In genomic region chr7:116802784-116803183, GRCh38 we compare ENCODE assay signal across 8 cellular contexts. TPM values are rescaled to one million over a fixed set of nuclear protein-coding genes. Genes with fewer than 3 reads are reported as not detected.
DNase-seq lines count a peak whose midpoint lies in the region; ATAC-seq, FAIRE-seq and TF ChIP-seq lines count a peak whose summit lies in the region.

No MANE protein-coding gene starts in this region.

- TF ChIP-seq EP300 in A549 (IDR thresholded peaks at IDR 0.05), result no peak

- no peaks in the 10 kb centered on the region for H3K9me3 Mint-ChIP-seq in activated CD4-positive, alpha-beta memory T cell treated with anti-CD3 and anti-CD28 coated beads for 36 hours

- peaks cover 16% of the 10 kb centered on the region for H3K4me1 Mint-ChIP-seq in activated CD4-positive, alpha-beta memory T cell treated with anti-CD3 and anti-CD28 coated beads for 36 hours (ENCODE audit: low read depth)

- H3K27me3 ChIP-seq in H7 (ENCODE audit: control insufficient read depth, insufficient read depth, low read length) (no peaks in the 10 kb centered on the region), gastrocnemius medialis (no peaks in the 10 kb centered on the region)

- H3K27me3 Mint-ChIP-seq in activated CD4-positive, alpha-beta memory T cell treated with anti-CD3 and anti-CD28 coated beads for 36 hours, result peaks cover 19% of the 10 kb centered on the region

- FAIRE-seq in A549 (lab: Jason Lieb, UNC), result peak; percentile 23

- peak; percentile 68 for TF ChIP-seq RAD21 in A549 (conservative IDR thresholded peaks at IDR 0.05 in 1 of 2, IDR thresholded peaks at IDR 0.05 in 1 of 2)

- ATAC-seq in A549 (peak; percentile 47 to 54), gastrocnemius medialis (peak; percentile 18 to 27), HG03097 (IDR thresholded peaks at IDR 0.05; ENCODE audit: low FRiP score, unreplicated experiment) (no peak)

- intact Hi-C loops in activated CD4-positive, alpha-beta memory T cell treated with anti-CD3 and anti-CD28 coated beads for 36 hours (cut with micrococcal nuclease), result loop anchor here (1.0 to 10.0 kb wide), 4 partner anchors 15 to 278 kb away; partner anchors contain the start of genes CAPZA2, CAV1 and MET
- intact Hi-C loops in gastrocnemius medialis (cut with DNase I; ENCODE audit: low total_unique reads), result loop anchor here (1.0 to 5.0 kb wide), 2 partner anchors 85 to 130 kb away; partner anchors contain the start of gene MET

- H3K4me1 ChIP-seq in A549 (peaks cover 76% of the 10 kb centered on the region), gastrocnemius medialis (peaks cover 45 to 52% of the 10 kb centered on the region in 2 donors)

- H3K27ac Mint-ChIP-seq in activated CD4-positive, alpha-beta memory T cell treated with anti-CD3 and anti-CD28 coated beads for 36 hours, result no peak overlapping the region

- DNase-seq in A549 (ENCODE audit: low read depth in 1 of 2, low spot score in 1 of 2) (peak; percentile 51 to 84), EL (peak; percentile 76), H7 (peak; percentile 14), NAMALWA (ENCODE audit: low spot score) (peak; percentile 74), globus pallidus (ENCODE audit: low spot score) (peak; percentile 73), gastrocnemius medialis (peak; percentile 28 to 37)
- DNase-seq in activated CD4-positive, alpha-beta memory T cell treated with anti-CD3 and anti-CD28 coated beads for 36 hours, result peak; percentile 56

- POLR2A ChIA-PET in A549 (lab: Yijun Ruan, JAX), result interaction anchor here (1.9 kb wide), 1 partner anchor 131 kb away, joined by 13 read pairs; the partner anchor contains the start of gene MET
- POLR2A ChIA-PET in activated CD4-positive, alpha-beta memory T cell treated with anti-CD3 and anti-CD28 coated beads for 36 hours (lab: Charles Lee), result no interaction called here

- TF ChIP-seq POLR2A in A549 (IDR thresholded peaks at IDR 0.05; ENCODE audit: low read length) (no peak), gastrocnemius medialis (IDR thresholded peaks at IDR 0.05) (no peak)

- H3K9me3 ChIP-seq in A549 (no peaks in the 10 kb centered on the region), gastrocnemius medialis (no peaks in the 10 kb centered on the region)

- peak overlapping the region; percentile 85 for H3K4me2 ChIP-seq in A549

- in situ Hi-C loops in gastrocnemius medialis (cut with MboI; ENCODE audit: low sequenced_read_pairs in 4 of 4), result loop anchor here in 3 of 4 donors (5.0 to 25.0 kb wide), 2 partner anchors 135 to 640 kb away; no protein-coding TSS in a partner anchor

- CTCF ChIA-PET in A549 (lab: Yijun Ruan, JAX), result interaction anchor here (0.6 to 4.2 kb wide), 14 partner anchors 9 to 625 kb away, joined by 3 to 32 read pairs (median 3); partner anchors contain the start of gene MET
- CTCF ChIA-PET in activated CD4-positive, alpha-beta memory T cell treated with anti-CD3 and anti-CD28 coated beads for 36 hours (lab: Charles Lee), result interaction anchor here (0.7 to 2.8 kb wide), 5 partner anchors 10 to 211 kb away, joined by 3 to 13 read pairs (median 3); no protein-coding TSS in a partner anchor

- H3K4me3 Mint-ChIP-seq in activated CD4-positive, alpha-beta memory T cell treated with anti-CD3 and anti-CD28 coated beads for 36 hours, result no peak overlapping the region

- H3K27ac ChIP-seq in A549 (peak overlapping the region; percentile 80 to 88), gastrocnemius medialis (peak overlapping the region; percentile 81 to 93 (median 88))

- H3K4me3 ChIP-seq in A549 (no peak overlapping the region), H7 (ENCODE audit: insufficient read depth, low read depth, low read length) (no peak overlapping the region), gastrocnemius medialis (no peak overlapping the region)

- TF ChIP-seq CTCF in A549 (IDR thresholded peaks at IDR 0.05), result peak; percentile 68
- peak; percentile 18 to 32 (median 31) for TF ChIP-seq CTCF in gastrocnemius medialis (IDR thresholded peaks at IDR 0.05 in 4 of 5, conservative IDR thresholded peaks at IDR 0.05 in 1 of 5)

- WGBS in A549 (ENCODE audit: missing lambda C conversion rate), result 18% methylated on average over 5 of the region's 5 CpGs

- no peaks in the 10 kb centered on the region for H3K36me3 ChIP-seq in H7 (replicated peaks; ENCODE audit: control insufficient read depth, insufficient read depth, low read length)
- H3K36me3 ChIP-seq in gastrocnemius medialis, result no peaks in the 10 kb centered on the region

- H3K36me3 Mint-ChIP-seq in activated CD4-positive, alpha-beta memory T cell treated with anti-CD3 and anti-CD28 coated beads for 36 hours, result no peaks in the 10 kb centered on the region

TF ChIP-seq in A549, 52 proteins besides CTCF, POLR2A, EP300 and RAD21:
- TF ChIP-seq FOSB (CRISPR knock-in tag; IDR thresholded peaks at IDR 0.05) (no peak), CEBPB (IDR thresholded peaks at IDR 0.05) (peak in 1 of 2 experiments; percentile 26; a peak in 1 of 4 replicates), USF2 (IDR thresholded peaks at IDR 0.05) (peak; percentile 97), POLR2AphosphoS2 (conservative IDR thresholded peaks at IDR 0.05; ENCODE audit: low read length) (no peak), ESRRA (IDR thresholded peaks at IDR 0.05; ENCODE audit: borderline replicate concordance, low read length) (no peak), CHD2 (IDR thresholded peaks at IDR 0.05; ENCODE audit: low read length, partially characterized antibody) (no peak), ATOH8 (CRISPR knock-in tag; IDR thresholded peaks at IDR 0.05; ENCODE audit: low read depth) (no peak), MYC (IDR thresholded peaks at IDR 0.05; ENCODE audit: borderline replicate concordance, low read length) (no peak; the same call in 1 of the 2 replicates), MAZ (IDR thresholded peaks at IDR 0.05; ENCODE audit: borderline replicate concordance, low read depth, low read length) (no peak), CBX8 (IDR thresholded peaks at IDR 0.05) (no peak), BHLHE40 (IDR thresholded peaks at IDR 0.05; ENCODE audit: low read depth, low read length) (no peak), FOSL2 (IDR thresholded peaks at IDR 0.05) (no peak), FOSL2 (CRISPR knock-in tag; IDR thresholded peaks at IDR 0.05) (peak; percentile 19; the same call in 1 of the 2 replicates), GATA3 (IDR thresholded peaks at IDR 0.05; ENCODE audit: borderline replicate concordance) (0 out of 2 replicates have a peak, but pooled peaks have one; percentile 19), MAX (IDR thresholded peaks at IDR 0.05) (peak; percentile 84), HOXB5 (CRISPR knock-in tag; IDR thresholded peaks at IDR 0.05) (no peak), TFCP2L1 (CRISPR knock-in tag; IDR thresholded peaks at IDR 0.05) (no peak), ZFP36 (IDR thresholded peaks at IDR 0.05; ENCODE audit: borderline replicate concordance, partially characterized antibody) (no peak), PHF8 (IDR thresholded peaks at IDR 0.05; ENCODE audit: borderline replicate concordance, low read depth) (no peak), HOXA7 (CRISPR knock-in tag; IDR thresholded peaks at IDR 0.05) (no peak), ZSCAN20 (CRISPR knock-in tag; IDR thresholded peaks at IDR 0.05) (no peak), ZNF302 (CRISPR knock-in tag; IDR thresholded peaks at IDR 0.05) (no peak), SMC3 (IDR thresholded peaks at IDR 0.05) (peak; percentile 69), JUNB (IDR thresholded peaks at IDR 0.05) (no peak), HOXB13 (CRISPR knock-in tag; IDR thresholded peaks at IDR 0.05; ENCODE audit: low read depth) (peak; percentile 16; the same call in 1 of the 2 replicates), SREBF2 (IDR thresholded peaks at IDR 0.05) (no peak), RCOR1 (IDR thresholded peaks at IDR 0.05; ENCODE audit: low read depth, low read length) (no peak), PBX3 (IDR thresholded peaks at IDR 0.05) (no peak)
TF ChIP-seq in A549: peak in this region for 7.

RNA-seq across cellular contexts. Expression of gene CAPZA2, which starts 59.6 kb away (rescaled TPM):
- polyA plus RNA-seq in A549 (2011; rRNA removed) (144 and 213 TPM in 2 replicates), A549 (2017; fragmentation: RNase III; extraction: RNeasy Plus Mini Kit Qiagen cat#74134 plus additional on column Dnase treatment) (144 to 151 TPM (median 151 TPM) in 3 replicates)
- 29.9 and 30.0 TPM in 2 replicates for polyA plus RNA-seq in A549 (2012; cell fraction: cytosol; rRNA removed)
- polyA plus RNA-seq in A549 (2012; cell fraction: nucleus; rRNA removed), result 7.2 and 11.9 TPM in 2 replicates
- polyA minus RNA-seq in A549 (2011; rRNA and poly(A)+ RNA removed), result 34.0 and 38.8 TPM in 2 replicates
- total RNA-seq in H7 (2014; rRNA removed; shearing (Covaris generic)), result 116 and 152 TPM in 2 replicates
- total RNA-seq in activated CD4-positive, alpha-beta memory T cell treated with anti-CD3 and anti-CD28 coated beads for 36 hours, result 100 to 1,000 TPM; 163 to 176 TPM
- total RNA-seq in gastrocnemius medialis, result 100 to 1,000 TPM; 110 to 158 (median 137) TPM

Comparison
In these comparisons a context has a peak if more than half of its experiments do, and no peak if none do; other contexts are left out.
1. DNase-seq: peak in every context shown above with its lines; median percentile 76 in EL; 74 in NAMALWA; 73 in globus pallidus; 68 in A549; 56 in activated CD4-positive, alpha-beta memory T cell treated with anti-CD3 and anti-CD28 coated beads for 36 hours; 32 in gastrocnemius medialis; 14 in H7.